In genomic region chr11:46295312-46295995, GRCh38 we compare ENCODE assay signal across 8 cellular contexts. TPM values are rescaled to one million over a fixed set of nuclear protein-coding genes. Genes with fewer than 3 reads are reported as not detected.
DNase-seq lines count a peak whose midpoint lies in the region; ATAC-seq and TF ChIP-seq lines count a peak whose summit lies in the region.

No MANE protein-coding gene starts in this region.

- H3K4me3 ChIP-seq in adipocyte (ENCODE audit: low read length) (peak overlapping the region; percentile 82), left ventricle myocardium inferior (peak overlapping the region; percentile 66), prostate gland (peak overlapping the region; percentile 44 to 46), upper lobe of left lung (peak overlapping the region; percentile 49 to 60 (median 52))

- intact Hi-C loops in left ventricle myocardium inferior (cut with micrococcal nuclease) = loop anchor here (10.0 kb wide), 1 partner anchor 51 kb away; no protein-coding TSS in a partner anchor
- intact Hi-C loops in prostate gland (cut with DNase I) = loop anchor here (2.0 kb wide), 1 partner anchor 17 kb away; no protein-coding TSS in a partner anchor

- peak overlapping the region; percentile 80 for H3K27ac ChIP-seq in left ventricle myocardium inferior (replicated peaks)
- peak overlapping the region; percentile 62 to 67 for H3K27ac ChIP-seq in prostate gland
- H3K27ac ChIP-seq in upper lobe of left lung = peak overlapping the region in 1 of 4 donors; percentile 54

- TF ChIP-seq POLR2A in prostate gland (IDR thresholded peaks at IDR 0.05) = no peak
- TF ChIP-seq POLR2A in upper lobe of left lung (IDR thresholded peaks at IDR 0.05) = no peak

- under 1% methylated on average over 40 of the region's 58 CpGs for WGBS in prostate gland
- 1 to 7% methylated on average over 26 to 31 of the region's 58 CpGs for WGBS in upper lobe of left lung, 2 donors

- DNase-seq in DMS153 treated with DMSO at 0.1 percent for 48 hours (lab: John Stamatoyannopoulos, UW; ENCODE audit: unreplicated experiment) (peak; percentile 42), DMS153 (lab: John Stamatoyannopoulos, UW) (no peak), HuH-7.5 (ENCODE audit: low spot score) (peak; percentile 93), adipocyte (ENCODE audit: low read depth) (peak; percentile 92), left ventricle myocardium inferior (peak; percentile 81), prostate gland (ENCODE audit: low spot score) (peak; percentile 73), upper lobe of left lung (peak; percentile 71 to 92)

- peak overlapping the region; percentile 86 for H3K9ac ChIP-seq in adipocyte (ENCODE audit: low read length)

- no peaks in the 10 kb centered on the region for H3K27me3 ChIP-seq in adipocyte (replicated peaks; ENCODE audit: control insufficient read depth, insufficient read depth, low read length)
- peaks cover 7% of the 10 kb centered on the region for H3K27me3 ChIP-seq in left ventricle myocardium inferior (ENCODE audit: low read depth)
- H3K27me3 ChIP-seq in prostate gland (replicated peaks; ENCODE audit: insufficient read depth) = no peaks in the 10 kb centered on the region
- peaks cover 0 to 9% (median 0%) of the 10 kb centered on the region in 4 donors for H3K27me3 ChIP-seq in upper lobe of left lung

- H3K4me1 ChIP-seq in adipocyte (ENCODE audit: control insufficient read depth, insufficient read depth, low read length) (peaks cover 84% of the 10 kb centered on the region), left ventricle myocardium inferior (peaks cover 52% of the 10 kb centered on the region), prostate gland (replicated peaks) (peaks cover 26% of the 10 kb centered on the region), upper lobe of left lung (peaks cover 29 to 41% (median 38%) of the 10 kb centered on the region in 4 donors)

- no peaks in the 10 kb centered on the region for H3K36me3 Mint-ChIP-seq in T-helper 1 cell treated with Interleukin-12 subunit alpha and Interleukin-12 subunit beta and Interleukin-4 antibody, amounts not matched to agents 30 μg/mL and 1 μg/mL, for 36 hours (ENCODE audit: low read depth)

- H3K9me3 ChIP-seq in adipocyte (ENCODE audit: control insufficient read depth, low read length) = no peaks in the 10 kb centered on the region
- H3K9me3 ChIP-seq in left ventricle myocardium inferior (replicated peaks) = no peaks in the 10 kb centered on the region
- H3K9me3 ChIP-seq in prostate gland = no peaks in the 10 kb centered on the region
- H3K9me3 ChIP-seq in upper lobe of left lung = no peaks in the 10 kb centered on the region

- no peak overlapping the region for H3K27ac Mint-ChIP-seq in T-helper 1 cell treated with Interleukin-12 subunit alpha and Interleukin-12 subunit beta and Interleukin-4 antibody, amounts not matched to agents 30 μg/mL and 1 μg/mL, for 36 hours

- peaks cover 5% of the 10 kb centered on the region for H3K36me3 ChIP-seq in adipocyte (ENCODE audit: control insufficient read depth, insufficient read depth, low read length, severe bottlenecking)
- H3K36me3 ChIP-seq in left ventricle myocardium inferior = no peaks in the 10 kb centered on the region
- no peaks in the 10 kb centered on the region for H3K36me3 ChIP-seq in prostate gland
- no peaks in the 10 kb centered on the region for H3K36me3 ChIP-seq in upper lobe of left lung

- ATAC-seq in upper lobe of left lung (ENCODE audit: low FRiP score in 2 of 2) = peak; percentile 82 to 92

- TF ChIP-seq CTCF in left ventricle myocardium inferior (IDR thresholded peaks at IDR 0.05; ENCODE audit: borderline replicate concordance) (no peak), prostate gland (IDR thresholded peaks at IDR 0.05) (no peak), upper lobe of left lung (IDR thresholded peaks at IDR 0.05) (no peak)

- no peaks in the 10 kb centered on the region for H3K9me3 Mint-ChIP-seq in T-helper 1 cell treated with Interleukin-12 subunit alpha and Interleukin-12 subunit beta and Interleukin-4 antibody, amounts not matched to agents 30 μg/mL and 1 μg/mL, for 36 hours

- no peak for TF ChIP-seq EP300 in upper lobe of left lung (IDR thresholded peaks at IDR 0.05)

- H3K4me1 Mint-ChIP-seq in T-helper 1 cell treated with Interleukin-12 subunit alpha and Interleukin-12 subunit beta and Interleukin-4 antibody, amounts not matched to agents 30 μg/mL and 1 μg/mL, for 36 hours (ENCODE audit: low read depth) = peaks cover 7% of the 10 kb centered on the region

- H3K4me3 Mint-ChIP-seq in T-helper 1 cell treated with Interleukin-12 subunit alpha and Interleukin-12 subunit beta and Interleukin-4 antibody, amounts not matched to agents 30 μg/mL and 1 μg/mL, for 36 hours = peak overlapping the region; percentile 75

- H3K27me3 Mint-ChIP-seq in T-helper 1 cell treated with Interleukin-12 subunit alpha and Interleukin-12 subunit beta and Interleukin-4 antibody, amounts not matched to agents 30 μg/mL and 1 μg/mL, for 36 hours (ENCODE audit: low read depth) = peaks cover 35% of the 10 kb centered on the region

RNA-seq across cellular contexts. Expression of gene CREB3L1, which starts 18.0 kb away (rescaled TPM):
- 40.9 TPM for total RNA-seq in left ventricle myocardium inferior
- 10 to 100 TPM; 41.0 to 47.0 TPM for total RNA-seq in prostate gland
- total RNA-seq in upper lobe of left lung = 10 to 100 TPM; 19.9 to 66.8 (median 38.7) TPM

RNA-seq across cellular contexts. Expression of gene DGKZ, which starts 51.8 kb away (rescaled TPM):
- total RNA-seq in left ventricle myocardium inferior (77.1 TPM), prostate gland (10 to 100 TPM; 53.6 to 95.0 TPM), upper lobe of left lung (100 to 1,000 TPM in 2 of 6 donors, 10 to 100 TPM in 4; 55.1 to 145 (median 65.5) TPM)
